In genomic region chr3:129379582-129380358, GRCh38 we compare ENCODE assay signal across 18 cellular contexts. TPM values are rescaled to one million over a fixed set of nuclear protein-coding genes. Genes with fewer than 3 reads are reported as not detected.
DNase-seq lines count a peak whose midpoint lies in the region; ATAC-seq, FAIRE-seq and TF ChIP-seq lines count a peak whose summit lies in the region.
"Had no signal": no experiment of that assay in that cellular context is flagged by ENCODE, and none has a peak within 500 bp of the region (broad histone marks: within the 10 kb centered on the region; RNA-seq: fewer than 3 reads in every experiment).

No MANE protein-coding gene starts in this region.

- CTCF ChIA-PET in Calu3 (lab: Charles Lee), result interaction anchor here (0.7 kb wide), 1 partner anchor 34 kb away, joined by 4 read pairs; no protein-coding TSS in a partner anchor

- H3K27me3 ChIP-seq in heart left ventricle, result no peaks in the 10 kb centered on the region
- no peaks in the 10 kb centered on the region for H3K27me3 ChIP-seq in right cardiac atrium (ENCODE audit: control insufficient read depth, insufficient read depth)
- no peaks in the 10 kb centered on the region for H3K27me3 ChIP-seq in bronchial epithelial cell (ENCODE audit: control insufficient read depth, insufficient read depth, low read length)
- H3K27me3 ChIP-seq in gastroesophageal sphincter, result no peaks in the 10 kb centered on the region

- H3K9me3 ChIP-seq in heart left ventricle (no peaks in the 10 kb centered on the region), right cardiac atrium (ENCODE audit: control insufficient read depth, low read length) (no peaks in the 10 kb centered on the region), gastroesophageal sphincter (no peaks in the 10 kb centered on the region)

- H3K36me3 ChIP-seq in heart left ventricle (no peaks in the 10 kb centered on the region), bronchial epithelial cell (ENCODE audit: control insufficient read depth, insufficient read depth, low read length) (no peaks in the 10 kb centered on the region), gastroesophageal sphincter (peaks cover 0 to 11% of the 10 kb centered on the region in 2 donors)
- H3K36me3 ChIP-seq: HAP-1 had no signal

- H3K4me1 Mint-ChIP-seq in Calu3 (ENCODE audit: low read depth, unreplicated experiment), result no peaks in the 10 kb centered on the region
- H3K4me1 Mint-ChIP-seq: B cell had no signal

- H3K27ac ChIP-seq in heart left ventricle (peak overlapping the region in 9 of 12 donors; percentile 2 to 58 (median 52)), right cardiac atrium (ENCODE audit: low read length) (no peak overlapping the region), gastroesophageal sphincter (no peak overlapping the region)
- H3K27ac ChIP-seq: HL-60 had no signal

- 65 to 73% (median 71%) methylated on average over 7 of the region's 7 CpGs for WGBS in heart left ventricle, 4 donors
- WGBS in right cardiac atrium, result 77% methylated on average over 7 of the region's 7 CpGs
- 70 to 93% methylated on average over 2 to 4 of the region's 7 CpGs for WGBS in gastroesophageal sphincter (ENCODE audit: low coverage in 1 of 2), 2 donors

- H3K4me3 Mint-ChIP-seq in Calu3 (ENCODE audit: low read depth, unreplicated experiment), result no peak overlapping the region
- H3K4me3 Mint-ChIP-seq: B cell; CD4-positive, alpha-beta T cell had no signal

- H3K27me3 Mint-ChIP-seq in Calu3 (ENCODE audit: unreplicated experiment), result no peaks in the 10 kb centered on the region
- H3K27me3 Mint-ChIP-seq: B cell; CD4-positive, alpha-beta T cell had no signal

- H3K27ac Mint-ChIP-seq in Calu3 (ENCODE audit: unreplicated experiment), result no peak overlapping the region
- H3K27ac Mint-ChIP-seq: B cell; CD4-positive, alpha-beta T cell had no signal

- peak; percentile 13 for FAIRE-seq in bronchial epithelial cell (lab: Jason Lieb, UNC)
- FAIRE-seq: G401.6, GM12891, H1 had no signal

- H3K4me1 ChIP-seq in heart left ventricle (peaks cover 0 to 12% (median 4%) of the 10 kb centered on the region in 12 donors), right cardiac atrium (ENCODE audit: control insufficient read depth, insufficient read depth, low read length) (peaks cover 3% of the 10 kb centered on the region), gastroesophageal sphincter (no peaks in the 10 kb centered on the region)
- H3K4me1 ChIP-seq: HAP-1 had no signal

- TSS peak; percentile 7 for BruUV-seq in Calu3 (replicated peaks; lab: Mats Ljungman, UMichigan)

- intact Hi-C loops in heart left ventricle (cut with DNase I) (loop anchor here in 6 of 10 donors (5.0 to 10.0 kb wide), 5 partner anchors 95 to 555 kb away; no protein-coding TSS in a partner anchor), right cardiac atrium (cut with DNase I) (no loop called here), Calu3 (cut with micrococcal nuclease; ENCODE audit: unreplicated experiment) (loop anchor here (5.0 kb wide), 2 partner anchors 58 to 553 kb away; partner anchors contain the start of gene MBD4)

- H3K36me3 Mint-ChIP-seq in Calu3 (ENCODE audit: insufficient read depth, unreplicated experiment), result peaks cover 22% of the 10 kb centered on the region

- H3K9me3 Mint-ChIP-seq in Calu3 (ENCODE audit: low read depth, unreplicated experiment), result no peaks in the 10 kb centered on the region
- H3K9me3 Mint-ChIP-seq: CD4-positive, alpha-beta T cell had no signal

- H3K4me3 ChIP-seq in heart left ventricle (no peak overlapping the region), right cardiac atrium (ENCODE audit: low read length) (no peak overlapping the region), bronchial epithelial cell (ENCODE audit: low read depth, low read length) (no peak overlapping the region), gastroesophageal sphincter (no peak overlapping the region)
- H3K4me3 ChIP-seq: HAP-1 had no signal

- TF ChIP-seq CTCF in heart left ventricle (IDR thresholded peaks at IDR 0.05) (no peak), Calu3 (IDR thresholded peaks at IDR 0.05; ENCODE audit: unreplicated experiment) (no peak), bronchial epithelial cell (IDR thresholded peaks at IDR 0.05; ENCODE audit: insufficient read depth, low read length, severe bottlenecking) (no peak), gastroesophageal sphincter (IDR thresholded peaks at IDR 0.05) (no peak)

- TF ChIP-seq POLR2A in heart left ventricle (IDR thresholded peaks at IDR 0.05) (no peak), gastroesophageal sphincter (IDR thresholded peaks at IDR 0.05) (no peak)

- TF ChIP-seq EP300 in gastroesophageal sphincter (IDR thresholded peaks at IDR 0.05), result no peak

- peak in 1 of 4 donors; percentile 64 for ATAC-seq in heart left ventricle
- no peak for ATAC-seq in right cardiac atrium
- no peak for ATAC-seq in gastroesophageal sphincter

- peak in 1 of 5 donors; percentile 46 for DNase-seq in heart left ventricle
- no peak for DNase-seq in right cardiac atrium
- no peak for DNase-seq in Calu3
- DNase-seq in NAMALWA (ENCODE audit: low spot score), result peak; percentile 2
- DNase-seq in bronchial epithelial cell (ENCODE audit: low read depth), result no peak
- no peak for DNase-seq in NCI-H1930 (lab: John Stamatoyannopoulos, UW)
- DNase-seq in putamen (ENCODE audit: low spot score), result no peak
- DNase-seq: C1 segment of cervical spinal cord; CD4-positive, alpha-beta T cell; DMS79 treated with DMSO at 0.1 percent for 48 hours; EL had no signal

RNA-seq across cellular contexts. Expression of gene EFCAB12, which starts 48.7 kb away (rescaled TPM):
- total RNA-seq in heart left ventricle, result under 1 TPM in 4 of 9 donors, not detected in 5; 0.09 to 0.20 (median 0.14) TPM
- under 1 TPM; 0.07 to 0.11 TPM for polyA plus RNA-seq in heart left ventricle
- under 1 TPM; 0.34 to 0.72 (median 0.42) TPM for total RNA-seq in right cardiac atrium
- polyA plus RNA-seq in right cardiac atrium, result 0.29 TPM
- 0.42 and 0.54 TPM in 2 replicates for total RNA-seq in Calu3 (2022)
- not detected in 2 replicates for total RNA-seq in bronchial epithelial cell
- under 1 TPM in 2 of 4 donors, not detected in 2; 0.08 to 0.47 TPM for total RNA-seq in gastroesophageal sphincter

RNA-seq across cellular contexts. Expression of gene MBD4, which starts 60.0 kb away (rescaled TPM):
- 10 to 100 TPM; 13.0 to 26.7 (median 20.6) TPM for total RNA-seq in heart left ventricle
- polyA plus RNA-seq in heart left ventricle, result 10 to 100 TPM; 10.8 to 42.3 TPM
- 10 to 100 TPM; 25.3 to 52.1 (median 25.7) TPM for total RNA-seq in right cardiac atrium
- 17.5 TPM for polyA plus RNA-seq in right cardiac atrium
- total RNA-seq in Calu3 (2022), result 49.8 and 52.3 TPM in 2 replicates
- total RNA-seq in bronchial epithelial cell, result 11.3 and 24.5 TPM in 2 replicates
- total RNA-seq in gastroesophageal sphincter, result 10 to 100 TPM; 11.4 to 38.6 (median 18.8) TPM

Comparison
In these comparisons a context has a peak if more than half of its experiments do, and no peak if none do; other contexts are left out.
1. H3K27ac ChIP-seq: peak in heart left ventricle (9 of 12); none in right cardiac atrium (single experiment) and gastroesophageal sphincter (0 of 4).
2. intact Hi-C loops: an anchor here in heart left ventricle (5.0 to 10.0 kb wide) and Calu3 (5.0 kb wide); none called in right cardiac atrium.